33 cellular contexts compared by ENCODE assay signal in genomic region chr2:20210462-20210861, GRCh38. TPM values are rescaled to one million over a fixed set of nuclear protein-coding genes. Genes with fewer than 3 reads are reported as not detected.
A peak's percentile ranks its signal among the peaks of the same experiment; 100 is the strongest.
DNase-seq lines count a peak whose midpoint lies in the region; ATAC-seq, FAIRE-seq and TF ChIP-seq lines count a peak whose summit lies in the region.
"Had no signal": no experiment of that assay in that cellular context is flagged by ENCODE, and none has a peak within 500 bp of the region (broad histone marks: within the 10 kb centered on the region; RNA-seq: fewer than 3 reads in every experiment).

No MANE protein-coding gene starts in this region.

- H3K4me1 ChIP-seq in small intestine (ENCODE audit: control insufficient read depth in 2 of 2, insufficient read depth in 1 of 2, low read depth in 1 of 2, low read length in 1 of 2) = peaks cover 7 to 11% of the 10 kb centered on the region in 2 donors
- H3K4me1 ChIP-seq: gastroesophageal sphincter had no signal

- H3K27ac ChIP-seq in WERI-Rb-1 (peak overlapping the region; percentile 91), small intestine (ENCODE audit: low read depth in 1 of 2, low read length in 1 of 2) (peak overlapping the region; percentile 3 to 25)
- H3K27ac ChIP-seq: gastroesophageal sphincter, thyroid gland had no signal

- DNase-seq in A172 (ENCODE audit: low spot score) (peak; percentile 26), WERI-Rb-1 (no peak), left lobe of liver (ENCODE audit: low spot score) (peak; percentile 66), small intestine (no peak), NCI-H1417 treated with DMSO at 0.1 percent for 48 hours (lab: John Stamatoyannopoulos, UW) (no peak), HTR-8/SVneo (ENCODE audit: insufficient read length, low spot score) (no peak), epidermal melanocyte (ENCODE audit: insufficient read length, low spot score) (no peak)
- DNase-seq: 8988T; activated CD4-positive, alpha-beta memory T cell treated with anti-CD3 and anti-CD28 coated beads for 36 hours; activated CD4-positive, alpha-beta T cell treated with anti-CD3 and anti-CD28 coated beads for 1 hour; activated CD8-positive, alpha-beta memory T cell treated with anti-CD3 and anti-CD28 coated beads, Interleukin-2, amount 50 U/mL, for 4 hours; activated naive CD4-positive, alpha-beta T cell treated with Interleukin-2 at 50 U/mL for 16 hours; cerebellar nuclear complex; dermis blood vessel endothelial cell; hippocampal formation; KG1; left cardiac atrium; mesendoderm; NCI-H1436; NCI-H2081; NCI-H345; NCI-H69; right cardiac atrium; SIG-M5; stimulated activated naive CD8-positive, alpha-beta T cell treated with anti-CD3 and anti-CD28 coated beads, Interleukin-15, amount 100 ng/mL, for 72 hours; thyroid gland had no signal

- H3K27me3 ChIP-seq in WERI-Rb-1 (ENCODE audit: insufficient read depth, low read depth, severe bottlenecking) = no peaks in the 10 kb centered on the region
- H3K27me3 ChIP-seq in small intestine (ENCODE audit: control insufficient read depth in 2 of 2, insufficient read depth in 2 of 2, low read length in 2 of 2) = no peaks in the 10 kb centered on the region
- H3K27me3 ChIP-seq: gastroesophageal sphincter, thyroid gland had no signal

- H3K9me3 ChIP-seq in WERI-Rb-1 (ENCODE audit: severe bottlenecking) (no peaks in the 10 kb centered on the region), small intestine (ENCODE audit: control insufficient read depth, low read depth) (no peaks in the 10 kb centered on the region)
- H3K9me3 ChIP-seq: gastroesophageal sphincter, thyroid gland had no signal

- no peak overlapping the region for H3K4me3 ChIP-seq in WERI-Rb-1 (ENCODE audit: low read depth, low read length)
- no peak overlapping the region for H3K4me3 ChIP-seq in small intestine (ENCODE audit: low read depth in 1 of 2, low read length in 2 of 2)
- H3K4me3 ChIP-seq: gastroesophageal sphincter, thyroid gland had no signal

- 72 to 80% (median 77%) methylated on average over 8 of the region's 8 CpGs for WGBS in small intestine, 3 donors

- H3K36me3 ChIP-seq in WERI-Rb-1 (no peaks in the 10 kb centered on the region; the same call in 1 of the 2 replicates), small intestine (ENCODE audit: control insufficient read depth in 2 of 2, insufficient read depth in 2 of 2, low read length in 2 of 2) (no peaks in the 10 kb centered on the region)
- H3K36me3 ChIP-seq: gastroesophageal sphincter, thyroid gland had no signal

- no peak for TF ChIP-seq CTCF in WERI-Rb-1 (IDR thresholded peaks at IDR 0.05; ENCODE audit: low read depth, low read length)

- FAIRE-seq in small intestine (lab: Jason Lieb, UNC) (no peak), HTR-8/SVneo (lab: Jason Lieb, UNC) (no peak)
- FAIRE-seq: D721Med, endometrium, H1 had no signal

- ATAC-seq in left lobe of liver = no peak
- ATAC-seq in HG02642 (IDR thresholded peaks at IDR 0.05; ENCODE audit: poor library complexity, unreplicated experiment) = no peak
- ATAC-seq: gastroesophageal sphincter; left cardiac atrium; Panc1; right cardiac atrium; stimulated activated naive CD8-positive, alpha-beta T cell treated with anti-CD3 and anti-CD28 coated beads, Interleukin-15, amount 100 ng/mL, for 72 hours had no signal

RNA-seq across cellular contexts. Expression of gene SDC1, which starts 14.5 kb away (rescaled TPM):
- total RNA-seq in A172 (2014; rRNA removed; shearing (Covaris generic)) = 241 and 257 TPM in 2 replicates
- 537 TPM for total RNA-seq in left lobe of liver
- polyA plus RNA-seq in small intestine = 10 to 100 TPM; 36.9 to 89.9 (median 38.9) TPM
- polyA plus RNA-seq: CD4-positive, alpha-beta memory T cell had no signal

Comparison
In these comparisons a context has a peak if more than half of its experiments do, and no peak if none do; other contexts are left out.
1. DNase-seq: peak in A172 (single experiment) and left lobe of liver (single experiment); none in WERI-Rb-1 (single experiment), small intestine (single experiment), NCI-H1417 treated with DMSO at 0.1 percent for 48 hours (single experiment), HTR-8/SVneo (single experiment) and epidermal melanocyte (single experiment).